In genomic region chr1:220690140-220691038, GRCh38 we compare ENCODE assay signal across 8 cellular contexts. TPM values are rescaled to one million over a fixed set of nuclear protein-coding genes. Genes with fewer than 3 reads are reported as not detected.
DNase-seq lines count a peak whose midpoint lies in the region; ATAC-seq and TF ChIP-seq lines count a peak whose summit lies in the region.

C1orf115 (plus strand) TSS chr1:220690363; CDS start chr1:220690403, 40 bp downstream.

- TF ChIP-seq CTCF in dorsolateral prefrontal cortex (IDR thresholded peaks at IDR 0.05 in 54 of 56, conservative IDR thresholded peaks at IDR 0.05 in 2 of 56; ENCODE audit: low read depth in 1 of 56, partially characterized antibody in 56 of 56): peak; percentile 58 to 95 (median 84)

- DNase-seq in A172 (ENCODE audit: low spot score) (peak; percentile 16), NCI-H2196 treated with DMSO at 0.1 percent for 48 hours (lab: John Stamatoyannopoulos, UW; ENCODE audit: unreplicated experiment) (peak; percentile 66), dorsolateral prefrontal cortex (peak in 8 of 10 donors; percentile 34 to 83 (median 54)), lung microvascular endothelial cell (ENCODE audit: low read depth in 2 of 2) (peak; percentile 73 to 88)
- DNase-seq in activated CD4-positive, alpha-beta T cell treated with anti-CD3 and anti-CD28 coated beads, Interleukin-2, amount 50 U/mL, for 4 hours: peak; percentile 57 to 62
- peak; percentile 49 to 63 (median 62) for DNase-seq in stimulated activated CD4-positive, alpha-beta T cell treated with anti-CD3 and anti-CD28 coated beads, TNF-alpha, amount 100 ng/mL, for 4 hours (ENCODE audit: low read depth in 3 of 3)

- H3K4me3 ChIP-seq in dorsolateral prefrontal cortex: peak within 1 kb of the TSS; percentile 34 to 85 (median 71)

- peaks cover 0 to 25% (median 0%) of the 10 kb centered on the region in 45 donors for H3K27me3 ChIP-seq in dorsolateral prefrontal cortex

- peak within 1 kb of the TSS in 57 of 59 donors; percentile 27 to 95 (median 83) for H3K27ac ChIP-seq in dorsolateral prefrontal cortex

- ATAC-seq in GM18858 (IDR thresholded peaks at IDR 0.05; ENCODE audit: unreplicated experiment) (peak; percentile 97), HG03060 (IDR thresholded peaks at IDR 0.05; ENCODE audit: low read depth, unreplicated experiment) (peak; percentile 94)

- intact Hi-C loops in dorsolateral prefrontal cortex (cut with DNase I): loop anchor here in 1 of 2 donors (5.0 kb wide), 1 partner anchor 163 kb away; the partner anchor contains the start of gene MARK1

RNA-seq across cellular contexts. Expression of gene C1orf115, which starts in this region (rescaled TPM):
- 0.74 and 1.2 TPM in 2 replicates for total RNA-seq in A172 (2014; rRNA removed; shearing (Covaris generic))
- total RNA-seq in dorsolateral prefrontal cortex (100 to 1,000 TPM in 22 of 120 experiments, 10 to 100 TPM in 98; 19.7 to 154 (median 80.6) TPM), lung microvascular endothelial cell (44.2 and 92.7 TPM in 2 replicates)

Comparison
In these comparisons a context has a peak if more than half of its experiments do, and no peak if none do; other contexts are left out.
1. Peak in every context shown above with its lines: DNase-seq, ATAC-seq, H3K4me3 ChIP-seq and H3K27ac ChIP-seq.
2. DNase-seq: peak in every context shown above with its lines; median percentile 80 in lung microvascular endothelial cell; 66 in NCI-H2196 treated with DMSO at 0.1 percent for 48 hours; 62 in stimulated activated CD4-positive, alpha-beta T cell treated with anti-CD3 and anti-CD28 coated beads, TNF-alpha, amount 100 ng/mL, for 4 hours; 60 in activated CD4-positive, alpha-beta T cell treated with anti-CD3 and anti-CD28 coated beads, Interleukin-2, amount 50 U/mL, for 4 hours; 54 in dorsolateral prefrontal cortex; 16 in A172.